29 cellular contexts compared by ENCODE assay signal in the genomic region with DNA sequence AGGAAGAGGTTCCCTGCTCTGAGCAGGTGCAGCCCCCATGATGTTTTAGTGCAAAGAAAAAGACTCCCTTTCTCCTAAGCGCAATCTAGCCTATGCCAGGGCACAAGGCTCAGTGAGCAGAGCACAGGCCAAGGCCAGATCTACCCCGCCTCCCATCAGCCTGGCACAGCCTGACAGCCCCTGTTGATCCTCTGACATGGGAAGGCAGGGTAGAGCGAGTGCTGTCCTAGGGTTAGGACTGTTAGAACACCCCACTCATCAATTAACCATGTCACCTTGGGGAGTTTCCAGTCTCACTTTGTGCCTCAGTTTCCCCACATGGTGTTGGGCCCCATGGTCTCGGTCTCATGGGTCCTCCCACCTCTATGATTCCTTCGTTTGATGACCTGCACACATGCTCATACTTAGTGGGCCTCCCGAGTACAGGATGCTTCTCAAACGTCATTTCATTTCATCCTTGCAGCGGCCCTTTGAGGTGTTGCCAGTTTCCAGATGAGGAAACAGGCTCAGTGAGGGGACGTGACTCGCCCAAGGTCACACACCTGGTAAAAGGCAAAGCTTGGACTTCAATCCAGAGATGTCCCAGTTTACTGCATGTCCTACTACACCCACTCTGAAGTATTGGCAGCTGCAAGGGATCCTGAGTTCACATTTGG.
"Had no signal": no experiment of that assay in that cellular context is flagged by ENCODE, and none has a peak within 500 bp of the region (broad histone marks: within the 10 kb centered on the region; RNA-seq: fewer than 3 reads in every experiment).

No MANE protein-coding gene starts in this region.

- H3K9ac ChIP-seq: parathyroid adenoma had no signal

- FAIRE-seq: urothelium cell line had no signal

- H3K27me3 Mint-ChIP-seq: progenitor cell of endocrine pancreas had no signal

- H3K9me3 ChIP-seq: colonic mucosa, esophagus squamous epithelium, mucosa of descending colon, sigmoid colon, testis, tibial nerve, upper lobe of left lung had no signal

- H2AFZ ChIP-seq: parathyroid adenoma had no signal

- H3K27ac Mint-ChIP-seq: dendritic cell treated with granulocyte-macrophage colony-stimulating factor and Interleukin-4, amounts not matched to agents 40 ng/mL and 50 ng/mL, for 4 days; immature natural killer cell; memory B cell; naive B cell; natural killer cell treated with Interleukin-12 subunit alpha and Interleukin-12 subunit beta and Interleukin-15 and Interleukin-18, amount 100 ng/mL, for 72 hours; stimulated activated memory B cell treated with anti-CD40 and anti-IgM and Interleukin-4, amounts not matched to agents 10 μg/mL and 1 μg/mL and 100 μg/mL, for 72 hours had no signal

- H3K27me3 ChIP-seq: colonic mucosa, esophagus squamous epithelium, sigmoid colon, testis, tibial nerve, upper lobe of left lung had no signal

- H3K36me3 Mint-ChIP-seq: immature natural killer cell; memory B cell; naive B cell; natural killer cell treated with Interleukin-12 subunit alpha and Interleukin-12 subunit beta and Interleukin-15 and Interleukin-18, amount 100 ng/mL, for 72 hours; stimulated activated memory B cell treated with anti-CD40 and anti-IgM and Interleukin-4, amounts not matched to agents 10 μg/mL and 1 μg/mL and 100 μg/mL, for 72 hours had no signal

- H3K79me2 ChIP-seq: parathyroid adenoma had no signal

- H3K36me3 ChIP-seq: colonic mucosa, esophagus squamous epithelium, sigmoid colon, upper lobe of left lung had no signal

- ATAC-seq: left colon; left ventricle myocardium superior; mucosa of descending colon; natural killer cell treated with Interleukin-12 subunit alpha and Interleukin-12 subunit beta and Interleukin-15 and Interleukin-18, amount 100 ng/mL, for 72 hours; stimulated activated memory B cell treated with anti-CD40 and anti-IgM and Interleukin-4, amounts not matched to agents 10 μg/mL and 1 μg/mL and 100 μg/mL, for 72 hours; stimulated activated naive CD8-positive, alpha-beta T cell treated with anti-CD3 and anti-CD28 coated beads, Interleukin-15, Interleukin-2, amounts not matched to agents 100 U/mL and 50 U/mL, for 24 hours had no signal

- H3K4me3 ChIP-seq: colonic mucosa, esophagus squamous epithelium, lung, mucosa of descending colon, sigmoid colon, testis, tibial nerve, upper lobe of left lung had no signal

- H3K9me3 Mint-ChIP-seq: central memory CD8-positive, alpha-beta T cell; dendritic cell treated with granulocyte-macrophage colony-stimulating factor and Interleukin-4, amounts not matched to agents 40 ng/mL and 50 ng/mL, for 4 days; immature natural killer cell; memory B cell; natural killer cell treated with Interleukin-12 subunit alpha and Interleukin-12 subunit beta and Interleukin-15 and Interleukin-18, amount 100 ng/mL, for 72 hours; stimulated activated memory B cell treated with anti-CD40 and anti-IgM and Interleukin-4, amounts not matched to agents 10 μg/mL and 1 μg/mL and 100 μg/mL, for 72 hours had no signal

- H3K4me1 ChIP-seq: colonic mucosa, parathyroid adenoma had no signal

- H3K4me1 Mint-ChIP-seq: central memory CD8-positive, alpha-beta T cell; immature natural killer cell; memory B cell; naive B cell; stimulated activated memory B cell treated with anti-CD40 and anti-IgM and Interleukin-4, amounts not matched to agents 10 μg/mL and 1 μg/mL and 100 μg/mL, for 72 hours had no signal

- H3K27ac ChIP-seq: colonic mucosa, parathyroid adenoma, sigmoid colon, upper lobe of left lung had no signal

- DNase-seq: colonic mucosa; effector memory CD4-positive, alpha-beta T cell; erythroblast; esophagus squamous epithelium; foreskin melanocyte; hypothalamus; immature natural killer cell; islet precursor cell; kidney glomerular epithelial cell; left colon; left ventricle myocardium superior; mucosa of descending colon; naive B cell; sigmoid colon; stimulated activated CD4-positive, alpha-beta T cell treated with anti-CD3 and anti-CD28 coated beads, Interleukin-4, amount 100 ng/mL, for 4 hours; stimulated activated naive CD8-positive, alpha-beta T cell treated with anti-CD3 and anti-CD28 coated beads, Interleukin-15, Interleukin-2, amounts not matched to agents 100 U/mL and 50 U/mL, for 24 hours; substantia nigra; upper lobe of left lung had no signal

- H3K4me3 Mint-ChIP-seq: central memory CD8-positive, alpha-beta T cell; dendritic cell treated with granulocyte-macrophage colony-stimulating factor and Interleukin-4, amounts not matched to agents 40 ng/mL and 50 ng/mL, for 4 days; immature natural killer cell; memory B cell; naive B cell; natural killer cell treated with Interleukin-12 subunit alpha and Interleukin-12 subunit beta and Interleukin-15 and Interleukin-18, amount 100 ng/mL, for 72 hours; stimulated activated memory B cell treated with anti-CD40 and anti-IgM and Interleukin-4, amounts not matched to agents 10 μg/mL and 1 μg/mL and 100 μg/mL, for 72 hours had no signal
